14 cellular contexts compared by ENCODE assay signal in genomic region chr6:112694986-112695385, GRCh38.
"Had no signal": no experiment of that assay in that cellular context is flagged by ENCODE, and none has a peak within 500 bp of the region (broad histone marks: within the 10 kb centered on the region; RNA-seq: fewer than 3 reads in every experiment).

No MANE protein-coding gene starts in this region.

- H3K9me3 ChIP-seq: body of pancreas, ovary, thoracic aorta had no signal

- H3K27me3 ChIP-seq: body of pancreas, ovary had no signal

- DNase-seq: activated CD4-positive, alpha-beta T cell treated with anti-CD3 and anti-CD28 coated beads, Interleukin-2, amount 50 U/mL, for 48 hours; activated effector memory CD4-positive, alpha-beta T cell treated with anti-CD3 and anti-CD28 coated beads, Interleukin-2, amount 50 U/mL, for 16 hours; activated T-cell treated with anti-CD3 and anti-CD28 coated beads, Interleukin-2, amount 50 U/mL, for 4 hours; amniotic stem cell; body of pancreas; central memory CD4-positive, alpha-beta T cell; effector memory CD8-positive, alpha-beta T cell; erythroblast; hypothalamus; natural killer cell; ovary; stimulated activated CD4-positive, alpha-beta T cell treated with anti-CD3 and anti-CD28 coated beads, Interleukin-4, amount 100 ng/mL, for 1 hour had no signal

- H3K4me3 ChIP-seq: body of pancreas, coronary artery, ovary, thoracic aorta had no signal

- H3K36me3 ChIP-seq: ovary, thoracic aorta had no signal
